ENCODE assay signal across 22 cellular contexts in genomic region chr21:44833663-44834062, GRCh38. TPM values are rescaled to one million over a fixed set of nuclear protein-coding genes. Genes with fewer than 3 reads are reported as not detected.
DNase-seq lines count a peak whose midpoint lies in the region; ATAC-seq, FAIRE-seq and TF ChIP-seq lines count a peak whose summit lies in the region.
"Had no signal": no experiment of that assay in that cellular context is flagged by ENCODE, and none has a peak within 500 bp of the region (broad histone marks: within the 10 kb centered on the region; RNA-seq: fewer than 3 reads in every experiment).

No MANE protein-coding gene starts in this region.

- intact Hi-C loops in HepG2 (cut with micrococcal nuclease; ENCODE audit: unreplicated experiment): no loop called here
- intact Hi-C loops in right lobe of liver (cut with DNase I): no loop called here
- intact Hi-C loops in K562 (cut with micrococcal nuclease): loop anchor here (10.0 kb wide), 1 partner anchor 789 kb away; no protein-coding TSS in a partner anchor
- intact Hi-C loops in tibial artery (cut with DNase I; ENCODE audit: low total_unique reads): loop anchor here (5.0 kb wide), 1 partner anchor 1846 kb away; no protein-coding TSS in a partner anchor

- FAIRE-seq in HepG2 (lab: Jason Lieb, UNC) (no peak), K562 (lab: Jason Lieb, UNC) (no peak)
- FAIRE-seq: A204.1, G401.6, GM19239, H1 had no signal

- CTCF ChIA-PET in HepG2 (lab: Yijun Ruan, JAX; ENCODE audit: low intra/inter-chr PET ratio, low total read pairs) (no interaction called here), K562 (lab: Yijun Ruan, JAX; ENCODE audit: low intra/inter-chr PET ratio) (no interaction called here)

- H3K27me3 ChIP-seq in HepG2 (ENCODE audit: control insufficient read depth in 1 of 2, insufficient read depth in 2 of 2, low read length in 2 of 2) (peaks cover 4 to 16% of the 10 kb centered on the region in 2 experiments), right lobe of liver (no peaks in the 10 kb centered on the region), K562 (ENCODE audit: control insufficient read depth in 2 of 2, insufficient read depth in 2 of 2, low read length in 2 of 2) (no peaks in the 10 kb centered on the region; a peak in 1 of 5 replicates), tibial artery (peaks cover 0 to 15% of the 10 kb centered on the region in 2 donors)
- H3K27me3 ChIP-seq: BLaER1 had no signal

- H4K20me1 ChIP-seq in HepG2 (ENCODE audit: insufficient read depth, low read length): no peaks in the 10 kb centered on the region
- peaks cover 5% of the 10 kb centered on the region; the same call in 1 of the 2 replicates for H4K20me1 ChIP-seq in K562 (replicated peaks; ENCODE audit: control insufficient read depth, insufficient read depth, low read length)
- H4K20me1 ChIP-seq: BLaER1 had no signal

- BruUV-seq in HepG2 (replicated peaks; lab: Mats Ljungman, UMichigan): no TSS peak
- no TSS peak for BruUV-seq in K562 (replicated peaks; lab: Mats Ljungman, UMichigan)

- WGBS in HepG2 (ENCODE audit: low lambda C conversion rate): 63% methylated on average over 5 of the region's 5 CpGs
- WGBS in right lobe of liver (ENCODE audit: insufficient coverage, low coverage, low lambda C conversion rate, missing lambda C conversion rate): 70% methylated on average over 5 of the region's 5 CpGs
- 37% methylated on average over 5 of the region's 5 CpGs for WGBS in K562 (ENCODE audit: insufficient coverage, low coverage, missing lambda C conversion rate)

- H3K4me2 ChIP-seq in HepG2 (ENCODE audit: low read depth, low read length) (no peak overlapping the region), K562 (ENCODE audit: insufficient read depth, low read length) (no peak overlapping the region)
- H3K4me2 ChIP-seq: BLaER1 had no signal

- POLR2A ChIA-PET in HepG2 (lab: Yijun Ruan, JAX): no interaction called here
- POLR2A ChIA-PET in K562 (lab: Yijun Ruan, JAX): interaction anchor here (0.6 to 1.1 kb wide), 2 partner anchors 14 to 142 kb away, joined by 3 to 5 read pairs; no protein-coding TSS in a partner anchor

- H3K36me3 ChIP-seq in HepG2 (replicated peaks in 1 of 2; ENCODE audit: control insufficient read depth in 1 of 2, insufficient read depth in 2 of 2, low read length in 2 of 2): no peaks in the 10 kb centered on the region
- no peaks in the 10 kb centered on the region for H3K36me3 ChIP-seq in right lobe of liver
- no peaks in the 10 kb centered on the region for H3K36me3 ChIP-seq in K562 (ENCODE audit: control insufficient read depth, insufficient read depth, low read length)
- no peaks in the 10 kb centered on the region for H3K36me3 ChIP-seq in tibial artery
- H3K36me3 ChIP-seq: BLaER1 had no signal

- H2AFZ ChIP-seq in HepG2 (ENCODE audit: low read length) (no peak overlapping the region), K562 (ENCODE audit: low read depth, low read length) (no peak overlapping the region)
- H2AFZ ChIP-seq: GM23248 had no signal

- no peak for ATAC-seq in HepG2
- no peak for ATAC-seq in right lobe of liver
- ATAC-seq in K562: no peak
- ATAC-seq in HG03196 (IDR thresholded peaks at IDR 0.05; ENCODE audit: unreplicated experiment): no peak
- no peak for ATAC-seq in HG03565 (IDR thresholded peaks at IDR 0.05; ENCODE audit: unreplicated experiment)
- ATAC-seq: CD8-positive, alpha-beta T cell had no signal

- in situ Hi-C loops in HepG2 (cut with HindIII; ENCODE audit: extremely low pct_ligation_motif_present, low pct_unique_long_range_greater_than_20kb): no loop called here
- in situ Hi-C loops in K562 (cut with MboI): no loop called here

- H3K4me1 ChIP-seq in HepG2 (ENCODE audit: insufficient read depth, low read length) (peaks cover 40% of the 10 kb centered on the region), right lobe of liver (no peaks in the 10 kb centered on the region), K562 (replicated peaks in 1 of 2; ENCODE audit: control insufficient read depth in 2 of 2, insufficient read depth in 2 of 2, low read length in 2 of 2) (peaks cover 29 to 39% of the 10 kb centered on the region in 2 experiments), tibial artery (peaks cover 0 to 6% (median 3%) of the 10 kb centered on the region in 4 donors)

- TF ChIP-seq RAD21 in HepG2 (CRISPR knock-in tag; IDR thresholded peaks at IDR 0.05): no peak
- no peak for TF ChIP-seq RAD21 in K562 (CRISPR knock-in tag; conservative IDR thresholded peaks at IDR 0.05 in 1 of 2, IDR thresholded peaks at IDR 0.05 in 1 of 2)

- H3K9me1 ChIP-seq in K562 (ENCODE audit: control insufficient read depth, insufficient read depth, low read length): no peaks in the 10 kb centered on the region

- H3K79me2 ChIP-seq in HepG2 (ENCODE audit: insufficient read depth, low read length) (no peaks in the 10 kb centered on the region), K562 (ENCODE audit: control insufficient read depth, insufficient read depth, low read length) (no peaks in the 10 kb centered on the region)

- peaks cover 10% of the 10 kb centered on the region for H3K9me3 ChIP-seq in HepG2 (ENCODE audit: low read length)
- no peaks in the 10 kb centered on the region for H3K9me3 ChIP-seq in right lobe of liver
- H3K9me3 ChIP-seq in K562 (replicated peaks; ENCODE audit: control insufficient read depth, insufficient read depth, low read depth, low read length): peaks cover 6% of the 10 kb centered on the region
- H3K9me3 ChIP-seq in tibial artery: peaks cover 0 to 6% (median 5%) of the 10 kb centered on the region in 3 donors

- no peak overlapping the region for H3K9ac ChIP-seq in HepG2 (ENCODE audit: insufficient read depth, low read depth, low read length)
- no peak overlapping the region for H3K9ac ChIP-seq in K562 (ENCODE audit: insufficient read depth in 1 of 2, low read depth in 2 of 2, low read length in 2 of 2)
- H3K9ac ChIP-seq: BLaER1, GM23248 had no signal

- TF ChIP-seq POLR2A in HepG2 (IDR thresholded peaks at IDR 0.05; ENCODE audit: insufficient read depth in 1 of 2, low read depth in 2 of 2, low read length in 2 of 2) (no peak), right lobe of liver (IDR thresholded peaks at IDR 0.05) (no peak), K562 (conservative IDR thresholded peaks at IDR 0.05) (no peak)

- H3K27ac ChIP-seq in HepG2 (ENCODE audit: extremely low read length, insufficient read depth, low read length): no peak overlapping the region
- H3K27ac ChIP-seq in right lobe of liver: no peak overlapping the region
- H3K27ac ChIP-seq in K562 (ENCODE audit: extremely low read depth, low read depth, low read length): no peak overlapping the region
- H3K27ac ChIP-seq in tibial artery: no peak overlapping the region
- H3K27ac ChIP-seq: 22Rv1, BLaER1, C4-2B, GM23248 had no signal

- no peak for TF ChIP-seq EP300 in HepG2 (IDR thresholded peaks at IDR 0.05; ENCODE audit: low read depth in 2 of 2, low read length in 2 of 2)
- no peak for TF ChIP-seq EP300 in HepG2 (CRISPR knock-in tag; IDR thresholded peaks at IDR 0.05; ENCODE audit: borderline replicate concordance)
- TF ChIP-seq EP300 in K562 (IDR thresholded peaks at IDR 0.05; ENCODE audit: low read length): no peak

- TF ChIP-seq CTCF in HepG2 (CRISPR knock-in tag; IDR thresholded peaks at IDR 0.05): no peak
- no peak for TF ChIP-seq CTCF in right lobe of liver (IDR thresholded peaks at IDR 0.05)
- TF ChIP-seq CTCF in K562 (IDR thresholded peaks at IDR 0.05 in 2 of 3, conservative IDR thresholded peaks at IDR 0.05 in 1 of 3; ENCODE audit: insufficient read depth in 2 of 3, low read depth in 1 of 3, low read length in 3 of 3): no peak
- no peak for TF ChIP-seq CTCF in tibial artery (IDR thresholded peaks at IDR 0.05)

- no peak overlapping the region for H3K4me3 ChIP-seq in HepG2 (replicated peaks in 1 of 3; ENCODE audit: insufficient read depth in 1 of 3, low read depth in 2 of 3, low read length in 3 of 3)
- no peak overlapping the region for H3K4me3 ChIP-seq in right lobe of liver
- no peak overlapping the region for H3K4me3 ChIP-seq in K562
- no peak overlapping the region for H3K4me3 ChIP-seq in tibial artery
- H3K4me3 ChIP-seq: BLaER1, GM23248 had no signal

- DNase-seq in HepG2 (ENCODE audit: low spot score) (no peak), right lobe of liver (no peak), K562 (ENCODE audit: extremely low read depth in 1 of 4, low spot score in 3 of 4) (no peak), tibial artery (no peak)
- DNase-seq: Caco-2; CD4-positive, CD25-positive, alpha-beta regulatory T cell; CD8-positive, alpha-beta T cell; DMS153; DND-41; GM23248; H7; HCEC 1CT; HFFc6 had no signal

RNA-seq across cellular contexts. Expression of gene SUMO3, which starts 15.8 kb away (rescaled TPM):
- total RNA-seq in HepG2 (2016; rRNA removed; fragmentation: Illumina TruSeq; extraction: Trizol): 92.4 and 111 TPM in 2 replicates
- 75.4 and 89.7 TPM in 2 replicates for total RNA-seq in HepG2 (2016; cell fraction: cytosol; rRNA removed; fragmentation: Illumina TruSeq; extraction: Trizol; ENCODE audit: low read depth)
- total RNA-seq in HepG2 (2016; cell fraction: insoluble cytoplasmic fraction; rRNA removed; fragmentation: Illumina TruSeq; extraction: Trizol): 95.7 and 103 TPM in 2 replicates
- total RNA-seq in HepG2 (2016; cell fraction: membrane; rRNA removed; fragmentation: Illumina TruSeq; extraction: Trizol): 169 and 187 TPM in 2 replicates
- total RNA-seq in HepG2 (2016; cell fraction: nucleus; rRNA removed; fragmentation: Illumina TruSeq; extraction: Trizol): 37.2 and 43.4 TPM in 2 replicates
- 46.6 and 51.4 TPM in 2 replicates for polyA plus RNA-seq in HepG2 (2011; rRNA removed)
- polyA plus RNA-seq in HepG2 (2011; cell fraction: cytosol; rRNA removed): 69.8 and 78.7 TPM in 2 replicates
- 23.1 and 24.9 TPM in 2 replicates for polyA plus RNA-seq in HepG2 (2011; cell fraction: nucleus; rRNA removed)
- 80.3 and 83.9 TPM in 2 replicates for polyA plus RNA-seq in HepG2 (2012)
- 129 and 158 TPM in 2 replicates for polyA plus RNA-seq in HepG2 (2016; cell fraction: cytosol; fragmentation: Illumina TruSeq; extraction: Trizol; ENCODE audit: low read depth)
- polyA plus RNA-seq in HepG2 (2016; cell fraction: insoluble cytoplasmic fraction; fragmentation: Illumina TruSeq; extraction: Trizol; ENCODE audit: low read depth): 154 and 159 TPM in 2 replicates
- polyA plus RNA-seq in HepG2 (2016; cell fraction: membrane; fragmentation: Illumina TruSeq; extraction: Trizol; ENCODE audit: low read depth): 228 and 251 TPM in 2 replicates
- 69.6 and 74.5 TPM in 2 replicates for polyA plus RNA-seq in HepG2 (2016; cell fraction: nucleus; fragmentation: Illumina TruSeq; extraction: Trizol; ENCODE audit: insufficient read depth, low read depth)
- 52.3 and 76.3 TPM in 2 replicates for polyA minus RNA-seq in HepG2 (2011; rRNA and poly(A)+ RNA removed; ENCODE audit: low replicate concordance)
- 36.4 and 40.4 TPM in 2 replicates for polyA minus RNA-seq in HepG2 (2011; cell fraction: cytosol; rRNA and poly(A)+ RNA removed)
- 19.8 and 23.2 TPM in 2 replicates for polyA minus RNA-seq in HepG2 (2011; cell fraction: nucleus; rRNA and poly(A)+ RNA removed)
- 10 to 100 TPM; 33.4 to 41.2 (median 36.6) TPM for total RNA-seq in right lobe of liver
- total RNA-seq in K562 (2011; cell fraction: chromatin; rRNA removed; ENCODE audit: low replicate concordance): 32.4 and 33.2 TPM in 2 replicates
- total RNA-seq in K562 (2011; cell fraction: nucleolus; rRNA removed): 27.5 and 32.6 TPM in 2 replicates
- total RNA-seq in K562 (2011; cell fraction: nucleoplasm; rRNA removed): 42.5 and 55.7 TPM in 2 replicates
- total RNA-seq in K562 (2014; rRNA removed): 95.2 and 118 TPM in 2 replicates
- 101 TPM in 2 replicates for total RNA-seq in K562 (2014; rRNA removed; fragmentation: Illumina TruSeq; extraction: Trizol)
- 111 and 113 TPM in 2 replicates for total RNA-seq in K562 (2015; rRNA removed; fragmentation: Illumina TruSeq; extraction: Trizol)
- 120 TPM in 2 replicates for total RNA-seq in K562 (2021)
- 110 and 128 TPM in 2 replicates for polyA plus RNA-seq in K562 (2011; rRNA removed)
- polyA plus RNA-seq in K562 (2011; cell fraction: cytosol; rRNA removed): 132 and 183 TPM in 2 replicates
- 41.4 and 52.1 TPM in 2 replicates for polyA plus RNA-seq in K562 (2011; cell fraction: nucleus; rRNA removed)
- polyA plus RNA-seq in K562 (2012): 95.3 and 142 TPM in 2 replicates
- 142 and 144 TPM in 2 replicates for polyA plus RNA-seq in K562 (2014; fragmentation: Illumina TruSeq; extraction: Trizol)
- 10 to 100 TPM; 13.9 to 21.6 TPM for polyA plus RNA-seq in K562 (2014; fragmentation: Nextera tagmentation; extraction: Ambion mirVana)
- 143 and 146 TPM in 2 replicates for polyA plus RNA-seq in K562 (2014; rRNA removed)
- polyA minus RNA-seq in K562 (2011; rRNA and poly(A)+ RNA removed): 105 and 120 TPM in 2 replicates
- 70.3 and 71.5 TPM in 2 replicates for polyA minus RNA-seq in K562 (2011; cell fraction: cytosol; rRNA and poly(A)+ RNA removed)
- polyA minus RNA-seq in K562 (2011; cell fraction: nucleus; rRNA and poly(A)+ RNA removed): 18.8 and 32.3 TPM in 2 replicates

RNA-seq across cellular contexts. Expression of gene UBE2G2, which starts 32.0 kb away (rescaled TPM):
- total RNA-seq in HepG2 (2016; rRNA removed; fragmentation: Illumina TruSeq; extraction: Trizol): 55.4 and 62.0 TPM in 2 replicates
- 6.2 and 7.8 TPM in 2 replicates for total RNA-seq in HepG2 (2016; cell fraction: cytosol; rRNA removed; fragmentation: Illumina TruSeq; extraction: Trizol; ENCODE audit: low read depth)
- total RNA-seq in HepG2 (2016; cell fraction: insoluble cytoplasmic fraction; rRNA removed; fragmentation: Illumina TruSeq; extraction: Trizol): 55.6 and 59.2 TPM in 2 replicates
- total RNA-seq in HepG2 (2016; cell fraction: membrane; rRNA removed; fragmentation: Illumina TruSeq; extraction: Trizol): 24.1 and 25.4 TPM in 2 replicates
- total RNA-seq in HepG2 (2016; cell fraction: nucleus; rRNA removed; fragmentation: Illumina TruSeq; extraction: Trizol): 58.4 and 64.5 TPM in 2 replicates
- polyA plus RNA-seq in HepG2 (2011; rRNA removed): 92.0 and 106 TPM in 2 replicates
- 65.4 and 70.1 TPM in 2 replicates for polyA plus RNA-seq in HepG2 (2011; cell fraction: cytosol; rRNA removed)
- 159 and 211 TPM in 2 replicates for polyA plus RNA-seq in HepG2 (2011; cell fraction: nucleus; rRNA removed)
- 63.5 and 84.4 TPM in 2 replicates for polyA plus RNA-seq in HepG2 (2012)
- 6.2 and 8.1 TPM in 2 replicates for polyA plus RNA-seq in HepG2 (2016; cell fraction: cytosol; fragmentation: Illumina TruSeq; extraction: Trizol; ENCODE audit: low read depth)
- 70.2 and 76.6 TPM in 2 replicates for polyA plus RNA-seq in HepG2 (2016; cell fraction: insoluble cytoplasmic fraction; fragmentation: Illumina TruSeq; extraction: Trizol; ENCODE audit: low read depth)
- polyA plus RNA-seq in HepG2 (2016; cell fraction: membrane; fragmentation: Illumina TruSeq; extraction: Trizol; ENCODE audit: low read depth): 18.6 and 20.2 TPM in 2 replicates
- 135 and 144 TPM in 2 replicates for polyA plus RNA-seq in HepG2 (2016; cell fraction: nucleus; fragmentation: Illumina TruSeq; extraction: Trizol; ENCODE audit: insufficient read depth, low read depth)
- 53.7 and 134 TPM in 2 replicates for polyA minus RNA-seq in HepG2 (2011; rRNA and poly(A)+ RNA removed; ENCODE audit: low replicate concordance)
- polyA minus RNA-seq in HepG2 (2011; cell fraction: cytosol; rRNA and poly(A)+ RNA removed): 25.8 and 27.2 TPM in 2 replicates
- 110 and 138 TPM in 2 replicates for polyA minus RNA-seq in HepG2 (2011; cell fraction: nucleus; rRNA and poly(A)+ RNA removed)
- total RNA-seq in right lobe of liver: 10 to 100 TPM; 41.5 to 54.6 (median 49.9) TPM
- total RNA-seq in K562 (2011; cell fraction: chromatin; rRNA removed; ENCODE audit: low replicate concordance): 217 and 395 TPM in 2 replicates
- total RNA-seq in K562 (2011; cell fraction: nucleolus; rRNA removed): 127 and 140 TPM in 2 replicates
- total RNA-seq in K562 (2011; cell fraction: nucleoplasm; rRNA removed): 222 and 291 TPM in 2 replicates
- total RNA-seq in K562 (2014; rRNA removed): 122 and 148 TPM in 2 replicates
- 109 and 112 TPM in 2 replicates for total RNA-seq in K562 (2014; rRNA removed; fragmentation: Illumina TruSeq; extraction: Trizol)
- 99.0 and 112 TPM in 2 replicates for total RNA-seq in K562 (2015; rRNA removed; fragmentation: Illumina TruSeq; extraction: Trizol)
- 131 and 140 TPM in 2 replicates for total RNA-seq in K562 (2021)
- polyA plus RNA-seq in K562 (2011; rRNA removed): 210 and 225 TPM in 2 replicates
- 249 and 260 TPM in 2 replicates for polyA plus RNA-seq in K562 (2011; cell fraction: cytosol; rRNA removed)
- 234 and 303 TPM in 2 replicates for polyA plus RNA-seq in K562 (2011; cell fraction: nucleus; rRNA removed)
- polyA plus RNA-seq in K562 (2012): 119 and 202 TPM in 2 replicates
- polyA plus RNA-seq in K562 (2014; fragmentation: Illumina TruSeq; extraction: Trizol): 198 and 202 TPM in 2 replicates
- 10 to 100 TPM; 47.5 to 74.3 TPM for polyA plus RNA-seq in K562 (2014; fragmentation: Nextera tagmentation; extraction: Ambion mirVana)
- 200 and 297 TPM in 2 replicates for polyA plus RNA-seq in K562 (2014; rRNA removed)
- polyA minus RNA-seq in K562 (2011; rRNA and poly(A)+ RNA removed): 146 and 179 TPM in 2 replicates
- 83.5 and 87.6 TPM in 2 replicates for polyA minus RNA-seq in K562 (2011; cell fraction: cytosol; rRNA and poly(A)+ RNA removed)
- 115 and 148 TPM in 2 replicates for polyA minus RNA-seq in K562 (2011; cell fraction: nucleus; rRNA and poly(A)+ RNA removed)

RNA-seq across cellular contexts. Expression of gene PTTG1IP, which starts 39.8 kb away (rescaled TPM):
- total RNA-seq in HepG2 (2016; rRNA removed; fragmentation: Illumina TruSeq; extraction: Trizol) (89.4 and 161 TPM in 2 replicates), right lobe of liver (100 to 1,000 TPM in 3 of 6 experiments, 10 to 100 TPM in 3; 54.3 to 195 (median 140) TPM), K562 (2014; rRNA removed) (85.4 and 97.6 TPM in 2 replicates), K562 (2014; rRNA removed; fragmentation: Illumina TruSeq; extraction: Trizol) (65.7 and 66.2 TPM in 2 replicates), K562 (2015; rRNA removed; fragmentation: Illumina TruSeq; extraction: Trizol) (92.9 and 98.7 TPM in 2 replicates), K562 (2021) (99.3 and 99.5 TPM in 2 replicates)
- 42.7 and 52.7 TPM in 2 replicates for total RNA-seq in HepG2 (2016; cell fraction: cytosol; rRNA removed; fragmentation: Illumina TruSeq; extraction: Trizol; ENCODE audit: low read depth)
- 93.0 and 159 TPM in 2 replicates for total RNA-seq in HepG2 (2016; cell fraction: insoluble cytoplasmic fraction; rRNA removed; fragmentation: Illumina TruSeq; extraction: Trizol)
- 72.6 and 73.1 TPM in 2 replicates for total RNA-seq in HepG2 (2016; cell fraction: membrane; rRNA removed; fragmentation: Illumina TruSeq; extraction: Trizol)
- total RNA-seq in HepG2 (2016; cell fraction: nucleus; rRNA removed; fragmentation: Illumina TruSeq; extraction: Trizol): 137 and 161 TPM in 2 replicates
- polyA plus RNA-seq in HepG2 (2011; rRNA removed) (700 and 734 TPM in 2 replicates), K562 (2011; rRNA removed) (92.4 and 138 TPM in 2 replicates), K562 (2014; fragmentation: Illumina TruSeq; extraction: Trizol) (77.0 and 77.8 TPM in 2 replicates), K562 (2014; fragmentation: Nextera tagmentation; extraction: Ambion mirVana) (1 to 10 TPM; 5.0 to 9.2 TPM), K562 (2014; rRNA removed) (82.4 and 86.9 TPM in 2 replicates)
- 548 and 662 TPM in 2 replicates for polyA plus RNA-seq in HepG2 (2011; cell fraction: cytosol; rRNA removed)
- polyA plus RNA-seq in HepG2 (2011; cell fraction: nucleus; rRNA removed): 529 and 555 TPM in 2 replicates
- 435 and 453 TPM in 2 replicates for polyA plus RNA-seq in HepG2 (2012)
- 22.2 and 24.3 TPM in 2 replicates for polyA plus RNA-seq in HepG2 (2016; cell fraction: cytosol; fragmentation: Illumina TruSeq; extraction: Trizol; ENCODE audit: low read depth)
- 90.0 and 95.3 TPM in 2 replicates for polyA plus RNA-seq in HepG2 (2016; cell fraction: insoluble cytoplasmic fraction; fragmentation: Illumina TruSeq; extraction: Trizol; ENCODE audit: low read depth)
- polyA plus RNA-seq in HepG2 (2016; cell fraction: membrane; fragmentation: Illumina TruSeq; extraction: Trizol; ENCODE audit: low read depth): 47.9 and 49.9 TPM in 2 replicates
- 267 and 281 TPM in 2 replicates for polyA plus RNA-seq in HepG2 (2016; cell fraction: nucleus; fragmentation: Illumina TruSeq; extraction: Trizol; ENCODE audit: insufficient read depth, low read depth)
- 110 and 581 TPM in 2 replicates for polyA minus RNA-seq in HepG2 (2011; rRNA and poly(A)+ RNA removed; ENCODE audit: low replicate concordance)
- polyA minus RNA-seq in HepG2 (2011; cell fraction: cytosol; rRNA and poly(A)+ RNA removed): 491 and 595 TPM in 2 replicates
- 203 and 242 TPM in 2 replicates for polyA minus RNA-seq in HepG2 (2011; cell fraction: nucleus; rRNA and poly(A)+ RNA removed)
- 109 and 139 TPM in 2 replicates for total RNA-seq in K562 (2011; cell fraction: chromatin; rRNA removed; ENCODE audit: low replicate concordance)
- total RNA-seq in K562 (2011; cell fraction: nucleolus; rRNA removed): 131 and 151 TPM in 2 replicates
- 146 and 174 TPM in 2 replicates for total RNA-seq in K562 (2011; cell fraction: nucleoplasm; rRNA removed)
- polyA plus RNA-seq in K562 (2011; cell fraction: cytosol; rRNA removed): 79.9 and 115 TPM in 2 replicates
- polyA plus RNA-seq in K562 (2011; cell fraction: nucleus; rRNA removed): 69.1 and 123 TPM in 2 replicates
- 77.4 and 167 TPM in 2 replicates for polyA plus RNA-seq in K562 (2012)
- 54.1 and 70.2 TPM in 2 replicates for polyA minus RNA-seq in K562 (2011; rRNA and poly(A)+ RNA removed)
- polyA minus RNA-seq in K562 (2011; cell fraction: cytosol; rRNA and poly(A)+ RNA removed): 69.1 and 114 TPM in 2 replicates
- 17.4 and 40.2 TPM in 2 replicates for polyA minus RNA-seq in K562 (2011; cell fraction: nucleus; rRNA and poly(A)+ RNA removed)

Comparison
In these comparisons a context has a peak if more than half of its experiments do, and no peak if none do; other contexts are left out.
1. intact Hi-C loops: an anchor here in K562 (10.0 kb wide) and tibial artery (5.0 kb wide); none called in HepG2 and right lobe of liver.
2. Of the 241 proteins assayed by ChIP-seq in both HepG2 and K562: peak only in HepG2: none; only in K562: CREM and JUNB; in both: none; in neither: 234; mixed calls (peak in some experiments, not most) for 5.